8 cellular contexts compared by ENCODE assay signal in the genomic region with DNA sequence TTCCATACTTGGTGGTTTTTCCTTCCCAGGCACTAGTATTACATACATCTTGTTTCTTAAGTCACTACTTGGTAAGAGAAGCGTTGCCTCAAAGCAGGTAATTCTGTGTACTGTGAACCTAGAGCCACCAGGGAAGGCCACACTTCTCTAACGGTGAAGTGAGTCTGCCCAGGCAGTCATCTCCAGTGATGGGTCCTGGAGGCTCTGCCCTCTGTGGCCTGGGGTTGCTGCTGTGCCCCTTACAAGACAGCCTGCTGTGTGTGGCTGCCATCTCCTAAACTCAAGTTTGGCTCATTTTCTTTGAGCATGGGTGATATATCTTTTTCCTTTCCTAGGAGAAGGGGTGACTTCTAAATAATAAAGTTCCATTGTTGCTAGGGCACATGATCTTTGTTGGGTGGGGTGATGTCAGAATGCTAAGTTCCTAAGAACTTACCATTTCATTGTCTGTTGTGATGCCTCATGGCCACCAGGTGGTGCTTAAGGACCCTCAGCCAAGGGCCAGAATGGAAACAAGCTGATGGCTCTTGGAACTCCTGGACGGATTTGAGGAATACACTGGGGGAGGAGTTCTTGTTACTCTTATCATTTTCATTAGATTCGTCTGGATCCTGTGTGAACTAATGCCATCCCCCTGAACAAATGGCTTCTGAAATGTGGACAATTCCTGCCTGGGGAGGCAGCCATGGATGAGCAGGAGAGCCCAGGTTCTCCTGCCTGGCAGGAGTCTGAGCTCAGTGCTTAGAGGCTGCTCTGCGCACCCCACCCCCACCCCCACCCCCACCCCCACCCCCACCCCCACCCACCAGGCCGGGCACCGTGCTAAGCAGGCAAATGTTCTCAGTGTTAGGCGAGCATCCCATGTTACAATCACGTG. TPM values are rescaled to one million over a fixed set of nuclear protein-coding genes. Genes with fewer than 3 reads are reported as not detected.
DNase-seq lines count a peak whose midpoint lies in the region; ATAC-seq and TF ChIP-seq lines count a peak whose summit lies in the region.

No MANE protein-coding gene starts in this region.

- H3K36me3 ChIP-seq in PC-3 (ENCODE audit: low read depth, low read length) (no peaks in the 10 kb centered on the region), adipocyte (ENCODE audit: control insufficient read depth, insufficient read depth, low read length, severe bottlenecking) (no peaks in the 10 kb centered on the region), prostate gland (no peaks in the 10 kb centered on the region)

- CTCF ChIA-PET in PC-3 (lab: Charles Lee): interaction anchor here (0.6 kb wide), 1 partner anchor 334 kb away, joined by 3 read pairs; no protein-coding TSS in a partner anchor

- H3K9me2 ChIP-seq in PC-3 (replicated peaks; ENCODE audit: low read length): no peaks in the 10 kb centered on the region

- H3F3A ChIP-seq in PC-3 (ENCODE audit: low read length, unreplicated experiment): no peaks in the 10 kb centered on the region

- H4K20me1 ChIP-seq in PC-3 (ENCODE audit: low read length): no peaks in the 10 kb centered on the region

- 29% methylated on average over 9 of the region's 9 CpGs for WGBS in prostate gland

- TF ChIP-seq POLR2A in prostate gland (IDR thresholded peaks at IDR 0.05): no peak

- TF ChIP-seq CTCF in PC-3 (conservative IDR thresholded peaks at IDR 0.05; ENCODE audit: low read depth, low read length) (peak; percentile 73), prostate gland (IDR thresholded peaks at IDR 0.05) (peak; percentile 38 to 89 (median 82))

- no peak overlapping the region for H3K4me2 ChIP-seq in PC-3 (ENCODE audit: low read length)

- H3K27me3 ChIP-seq in PC-3 (ENCODE audit: low read length): no peaks in the 10 kb centered on the region
- peaks cover 25% of the 10 kb centered on the region for H3K27me3 ChIP-seq in adipocyte (replicated peaks; ENCODE audit: control insufficient read depth, insufficient read depth, low read length)
- no peaks in the 10 kb centered on the region for H3K27me3 ChIP-seq in prostate gland (replicated peaks; ENCODE audit: insufficient read depth)

- no peaks in the 10 kb centered on the region for H3K9me3 ChIP-seq in PC-3 (ENCODE audit: low read length)
- H3K9me3 ChIP-seq in adipocyte (ENCODE audit: control insufficient read depth, low read length): no peaks in the 10 kb centered on the region
- no peaks in the 10 kb centered on the region for H3K9me3 ChIP-seq in prostate gland

- H3K9ac ChIP-seq in PC-3 (ENCODE audit: low read length) (no peak overlapping the region), adipocyte (ENCODE audit: low read length) (no peak overlapping the region)

- intact Hi-C loops in PC-3 (cut with micrococcal nuclease) (loop anchor here (2.0 to 10.0 kb wide), 2 partner anchors 247 to 381 kb away; no protein-coding TSS in a partner anchor), Right ventricle myocardium superior (cut with DNase I) (loop anchor here (2.0 to 5.0 kb wide), 2 partner anchors 247 to 390 kb away; no protein-coding TSS in a partner anchor), prostate gland (cut with DNase I) (loop anchor here (2.0 to 10.0 kb wide), 3 partner anchors 143 to 393 kb away; no protein-coding TSS in a partner anchor)

- H3K4me3 ChIP-seq in PC-3 (ENCODE audit: low read length): no peak overlapping the region
- H3K4me3 ChIP-seq in adipocyte (ENCODE audit: low read length): no peak overlapping the region
- H3K4me3 ChIP-seq in prostate gland: no peak overlapping the region

- no peak overlapping the region for H3K27ac ChIP-seq in PC-3 (ENCODE audit: low read length)
- peak overlapping the region in 1 of 2 donors; percentile 24 for H3K27ac ChIP-seq in prostate gland

- BruUV-seq in PC-3 (replicated peaks; lab: Mats Ljungman, UMichigan): no TSS peak

- POLR2A ChIA-PET in PC-3 (lab: Charles Lee; ENCODE audit: unreplicated experiment): no interaction called here

- DNase-seq in DMS53 treated with DMSO at 0.1 percent for 48 hours (lab: John Stamatoyannopoulos, UW; ENCODE audit: unreplicated experiment): peak; percentile 60
- DNase-seq in HT-29 (ENCODE audit: low spot score): peak; percentile 63
- peak; percentile 56 for DNase-seq in PC-3
- DNase-seq in adipocyte (ENCODE audit: low read depth): peak; percentile 75
- peak; percentile 45 for DNase-seq in Right ventricle myocardium superior
- peak; percentile 64 for DNase-seq in prostate gland (ENCODE audit: low spot score)
- no peak for DNase-seq in GOT3 (lab: John Stamatoyannopoulos, UW)

- no peaks in the 10 kb centered on the region for H3K79me2 ChIP-seq in PC-3 (ENCODE audit: low read length)

- ATAC-seq in GM19467 (IDR thresholded peaks at IDR 0.05; ENCODE audit: unreplicated experiment): peak; percentile 72
- peak; percentile 59; the same call in 1 of the 2 replicates for ATAC-seq in PC-3
- ATAC-seq in Right ventricle myocardium superior (ENCODE audit: poor library complexity): peak; percentile 67

- no peak overlapping the region for H2AFZ ChIP-seq in PC-3 (ENCODE audit: low read length)

- H3K4me1 ChIP-seq in PC-3 (ENCODE audit: insufficient read depth, low read length) (no peaks in the 10 kb centered on the region), adipocyte (ENCODE audit: control insufficient read depth, insufficient read depth, low read length) (peaks cover 8% of the 10 kb centered on the region), prostate gland (replicated peaks) (no peaks in the 10 kb centered on the region)

RNA-seq across cellular contexts. Expression of a gene that starts 41.1 kb away (rescaled TPM):
- total RNA-seq in HT-29 (2014; rRNA removed; shearing (Covaris generic)): 306 and 310 TPM in 2 replicates
- total RNA-seq in PC-3 (2014; rRNA removed) (148 and 150 TPM in 2 replicates), Right ventricle myocardium superior (183 TPM), prostate gland (100 to 1,000 TPM; 127 to 171 TPM)
